In the genomic region with DNA sequence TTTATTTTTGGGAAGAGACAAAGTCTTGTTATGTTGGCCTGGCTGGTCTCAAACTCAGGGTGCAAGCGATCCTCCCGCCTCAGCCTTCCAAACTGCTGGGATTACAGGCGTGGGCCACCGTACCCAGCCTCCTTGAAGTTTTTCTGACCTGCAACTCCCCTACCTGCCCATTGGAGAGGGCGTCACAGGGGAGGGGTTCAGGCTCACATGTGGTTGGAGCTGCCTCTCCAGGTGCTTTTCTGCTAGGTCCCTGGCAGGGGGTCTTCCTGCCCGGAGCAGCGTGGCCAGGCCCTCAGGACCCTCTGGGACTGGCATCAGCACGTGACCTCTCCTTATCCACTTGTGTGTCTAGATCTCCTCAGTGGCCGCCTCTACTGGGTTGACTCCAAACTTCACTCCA, we compare ENCODE assay signal across 22 cellular contexts. TPM values are rescaled to one million over a fixed set of nuclear protein-coding genes. Genes with fewer than 3 reads are reported as not detected.
DNase-seq lines count a peak whose midpoint lies in the region; ATAC-seq and TF ChIP-seq lines count a peak whose summit lies in the region.
"Had no signal": no experiment of that assay in that cellular context is flagged by ENCODE, and none has a peak within 500 bp of the region (broad histone marks: within the 10 kb centered on the region; RNA-seq: fewer than 3 reads in every experiment).

No MANE protein-coding gene starts in this region.

- H3K27me3 ChIP-seq in H9 (ENCODE audit: insufficient read depth, low read length) = no peaks in the 10 kb centered on the region
- no peaks in the 10 kb centered on the region for H3K27me3 ChIP-seq in A673 (replicated peaks; ENCODE audit: insufficient read depth, low read depth, low read length, poor library complexity)
- H3K27me3 ChIP-seq: BLaER1 treated with 17β-estradiol and CSF1 and Interleukin-3, amounts not matched to agents 10 nM and 100 nM had no signal

- H3K36me3 ChIP-seq in A673 (ENCODE audit: insufficient read depth, low read length, poor library complexity, severe bottlenecking) = peaks cover 98% of the 10 kb centered on the region

- H3K4me3 ChIP-seq in A673 (ENCODE audit: low read depth, low read length, poor library complexity, severe bottlenecking) = no peak overlapping the region
- H3K4me3 ChIP-seq: BLaER1 treated with 17β-estradiol and CSF1 and Interleukin-3, amounts not matched to agents 10 nM and 100 nM had no signal

- no peak overlapping the region for H2BK20ac ChIP-seq in H9 (ENCODE audit: low read depth, low read length, poor library complexity, severe bottlenecking)

- BruUV-seq in A673 (replicated peaks; lab: Mats Ljungman, UMichigan) = no TSS peak

- no peak overlapping the region for H2AFZ ChIP-seq in H9 (ENCODE audit: low read length)

- H3K27me3 Mint-ChIP-seq in H9 (ENCODE audit: low read depth) = no peaks in the 10 kb centered on the region; the same call in 1 of the 2 replicates
- H3K27me3 Mint-ChIP-seq in WTC11 (ENCODE audit: low read depth) = no peaks in the 10 kb centered on the region
- peaks cover 10% of the 10 kb centered on the region for H3K27me3 Mint-ChIP-seq in endothelial cell (ENCODE audit: unreplicated experiment)
- no peaks in the 10 kb centered on the region for H3K27me3 Mint-ChIP-seq in osteocyte (ENCODE audit: unreplicated experiment)
- no peaks in the 10 kb centered on the region for H3K27me3 Mint-ChIP-seq in activated T-cell treated with anti-CD3 and anti-CD28 coated beads, Interleukin-2, amount 50 U/mL, for 24 hours
- H3K27me3 Mint-ChIP-seq: CD4-positive, alpha-beta memory T cell had no signal

- no CpG with 5 or more reads among the region's 9 CpGs for WGBS in H9 (ENCODE audit: extremely low coverage, insufficient read length, low lambda C conversion rate)

- H2AK5ac ChIP-seq in H9 (ENCODE audit: insufficient read length, low read length) = no peak overlapping the region

- H2BK5ac ChIP-seq in H9 (ENCODE audit: insufficient read length, low read length) = no peak overlapping the region

- H3K56ac ChIP-seq in H9 (ENCODE audit: insufficient read length, low read depth, low read length) = no peak overlapping the region

- no peak overlapping the region for H3K23ac ChIP-seq in H9 (ENCODE audit: insufficient read length, low read depth, low read length)

- H4K5ac ChIP-seq in H9 (ENCODE audit: insufficient read length, low read depth, low read length) = no peak overlapping the region

- H3K27ac Mint-ChIP-seq in H9 = peak overlapping the region; percentile 9 to 94 (median 91); a peak in 4 of 7 replicates
- peak overlapping the region; percentile 76; the same call in 1 of the 2 replicates for H3K27ac Mint-ChIP-seq in WTC11
- H3K27ac Mint-ChIP-seq in endothelial cell (ENCODE audit: unreplicated experiment) = peak overlapping the region; percentile 22
- H3K27ac Mint-ChIP-seq in osteocyte (ENCODE audit: unreplicated experiment) = peak overlapping the region; percentile 4
- H3K27ac Mint-ChIP-seq in activated T-cell treated with anti-CD3 and anti-CD28 coated beads, Interleukin-2, amount 50 U/mL, for 24 hours = no peak overlapping the region
- H3K27ac Mint-ChIP-seq: HFFc6 had no signal

- H3K9me3 Mint-ChIP-seq in H9 (no peaks in the 10 kb centered on the region), WTC11 (no peaks in the 10 kb centered on the region), endothelial cell (ENCODE audit: unreplicated experiment) (no peaks in the 10 kb centered on the region), osteocyte (ENCODE audit: unreplicated experiment) (no peaks in the 10 kb centered on the region)
- no peaks in the 10 kb centered on the region for H3K9me3 Mint-ChIP-seq in activated T-cell treated with anti-CD3 and anti-CD28 coated beads, Interleukin-2, amount 50 U/mL, for 24 hours
- H3K9me3 Mint-ChIP-seq: HFFc6 had no signal

- no peak overlapping the region for H3K9ac ChIP-seq in H9 (ENCODE audit: extremely low read depth, insufficient read length, low read length)
- H3K9ac ChIP-seq: BLaER1 treated with 17β-estradiol and CSF1 and Interleukin-3, amounts not matched to agents 10 nM and 100 nM had no signal

- H3K4me1 Mint-ChIP-seq in H9 (no peaks in the 10 kb centered on the region), WTC11 (no peaks in the 10 kb centered on the region), endothelial cell (ENCODE audit: unreplicated experiment) (no peaks in the 10 kb centered on the region), osteocyte (ENCODE audit: unreplicated experiment) (peaks cover 2% of the 10 kb centered on the region)
- H3K4me1 Mint-ChIP-seq in activated T-cell treated with anti-CD3 and anti-CD28 coated beads, Interleukin-2, amount 50 U/mL, for 24 hours (ENCODE audit: low read depth) = no peaks in the 10 kb centered on the region
- H3K4me1 Mint-ChIP-seq: CD4-positive, alpha-beta memory T cell had no signal

- DNase-seq in H9 = no peak
- DNase-seq in WTC11 (ENCODE audit: low spot score) = no peak
- DNase-seq in endothelial cell (ENCODE audit: low spot score) = no peak
- DNase-seq in osteocyte (ENCODE audit: extremely low spot score, unreplicated experiment) = no peak
- no peak for DNase-seq in GOT3 (lab: John Stamatoyannopoulos, UW)
- no peak for DNase-seq in activated T-cell treated with anti-CD3 and anti-CD28 coated beads, Interleukin-2, amount 50 U/mL, for 24 hours
- no peak for DNase-seq in A673 (ENCODE audit: low spot score)
- DNase-seq: ACHN; Caco-2; CD4-positive, alpha-beta memory T cell; DND-41; HFFc6; KG1; NCI-H1105; NCI-H146; NCI-H2029; NCI-H2227 treated with DMSO at 0.1 percent for 48 hours; NCI-H510A; NCI-H774; NK-92 treated with Interleukin-12 subunit alpha and Interleukin-12 subunit beta, amount 100 ng/mL, for 24 hours had no signal

- CTCF ChIA-PET in WTC11 (lab: Charles Lee) (interaction anchor here (0.5 to 1.5 kb wide), 2 partner anchors 10 to 119 kb away, joined by 5 to 6 read pairs; no protein-coding TSS in a partner anchor), A673 (lab: Charles Lee) (no interaction called here)

- H3K79me2 ChIP-seq in H9 (ENCODE audit: insufficient read depth, low read length) = no peaks in the 10 kb centered on the region

- H4K8ac ChIP-seq in H9 (replicated peaks; ENCODE audit: insufficient read length, low read depth, low read length) = no peak overlapping the region

- H3K23me2 ChIP-seq in H9 (ENCODE audit: insufficient read length, low read depth, low read length, poor library complexity, severe bottlenecking) = no peaks in the 10 kb centered on the region

- no peak overlapping the region for H3K4me2 ChIP-seq in H9 (ENCODE audit: insufficient read depth, insufficient read length, low read length)
- H3K4me2 ChIP-seq: BLaER1 treated with 17β-estradiol and CSF1 and Interleukin-3, amounts not matched to agents 10 nM and 100 nM had no signal

- H4K91ac ChIP-seq in H9 (ENCODE audit: insufficient read length, low read depth, low read length) = no peak overlapping the region

- no peak overlapping the region for H2BK15ac ChIP-seq in H9 (ENCODE audit: low read depth, low read length)

- H2BK120ac ChIP-seq in H9 (ENCODE audit: low read depth, low read length, poor library complexity, severe bottlenecking) = no peak overlapping the region

- no peak overlapping the region for H3K18ac ChIP-seq in H9 (ENCODE audit: insufficient read length, low read depth, low read length)

- H3K4me1 ChIP-seq in H9 (ENCODE audit: insufficient read depth, low read length) (no peaks in the 10 kb centered on the region), A673 (ENCODE audit: insufficient read depth, low read length, poor library complexity, severe bottlenecking) (no peaks in the 10 kb centered on the region)
- H3K4me1 ChIP-seq: BLaER1 treated with 17β-estradiol and CSF1 and Interleukin-3, amounts not matched to agents 10 nM and 100 nM; Caco-2 had no signal

- no peak for TF ChIP-seq CTCF in H9 (conservative IDR thresholded peaks at IDR 0.05)
- TF ChIP-seq CTCF in WTC11 (IDR thresholded peaks at IDR 0.05) = no peak
- TF ChIP-seq CTCF in endothelial cell (IDR thresholded peaks at IDR 0.05; ENCODE audit: unreplicated experiment) = no peak
- TF ChIP-seq CTCF in osteocyte (IDR thresholded peaks at IDR 0.05) = no peak
- TF ChIP-seq CTCF in A673 (conservative IDR thresholded peaks at IDR 0.05; ENCODE audit: low read depth, low read length) = no peak

- peak; percentile 43 for ATAC-seq in WTC11
- ATAC-seq: SK-N-SH treated with all-trans-retinoic acid at 6 μM for 48 hours had no signal

- H3K4ac ChIP-seq in H9 (ENCODE audit: low read depth, low read length) = no peak overlapping the region

- H3K4me3 Mint-ChIP-seq in H9 = no peak overlapping the region; a peak in 1 of 5 replicates
- no peak overlapping the region for H3K4me3 Mint-ChIP-seq in WTC11
- peak overlapping the region; percentile 71 for H3K4me3 Mint-ChIP-seq in endothelial cell (ENCODE audit: unreplicated experiment)
- no peak overlapping the region for H3K4me3 Mint-ChIP-seq in osteocyte (ENCODE audit: unreplicated experiment)
- H3K4me3 Mint-ChIP-seq in activated T-cell treated with anti-CD3 and anti-CD28 coated beads, Interleukin-2, amount 50 U/mL, for 24 hours = no peak overlapping the region
- H3K4me3 Mint-ChIP-seq: CD4-positive, alpha-beta memory T cell; HFFc6 had no signal

- intact Hi-C loops in A673 (cut with micrococcal nuclease; ENCODE audit: unreplicated experiment) = no loop called here

- peaks cover 72 to 96% (median 94%) of the 10 kb centered on the region in 3 experiments for H3K36me3 Mint-ChIP-seq in H9 (ENCODE audit: insufficient read depth in 1 of 3, low read depth in 3 of 3)
- peaks cover 87% of the 10 kb centered on the region for H3K36me3 Mint-ChIP-seq in WTC11
- H3K36me3 Mint-ChIP-seq in endothelial cell (ENCODE audit: low read depth, unreplicated experiment) = peaks cover 53% of the 10 kb centered on the region
- H3K36me3 Mint-ChIP-seq in osteocyte (ENCODE audit: unreplicated experiment) = peaks cover 56% of the 10 kb centered on the region
- peaks cover 93% of the 10 kb centered on the region for H3K36me3 Mint-ChIP-seq in activated T-cell treated with anti-CD3 and anti-CD28 coated beads, Interleukin-2, amount 50 U/mL, for 24 hours (ENCODE audit: low read depth)

- no peak overlapping the region for H2BK12ac ChIP-seq in H9 (ENCODE audit: insufficient read length, low read depth, low read length)

- no peaks in the 10 kb centered on the region for H3K79me1 ChIP-seq in H9 (ENCODE audit: insufficient read depth, low read depth, low read length, poor library complexity, severe bottlenecking)

- POLR2A ChIA-PET in WTC11 (lab: Charles Lee) = no interaction called here
- POLR2A ChIA-PET in A673 (lab: Charles Lee; ENCODE audit: low non-redundant PET) = no interaction called here

- no peak overlapping the region for H3K27ac ChIP-seq in H9 (ENCODE audit: insufficient read length, low read depth, low read length)
- H3K27ac ChIP-seq in A673 (ENCODE audit: low read depth, low read length, poor library complexity, severe bottlenecking) = no peak overlapping the region
- H3K27ac ChIP-seq: BLaER1 treated with 17β-estradiol and CSF1 and Interleukin-3, amounts not matched to agents 10 nM and 100 nM had no signal

- H3K14ac ChIP-seq in H9 (ENCODE audit: insufficient read depth, low read length) = no peak overlapping the region

- no peaks in the 10 kb centered on the region for H3K9me3 ChIP-seq in H9 (ENCODE audit: control insufficient read depth, low read depth, low read length)
- H3K9me3 ChIP-seq in A673 (ENCODE audit: low read depth, low read length, poor library complexity, severe bottlenecking) = no peaks in the 10 kb centered on the region
- H3K9me3 ChIP-seq: BLaER1 treated with 17β-estradiol and CSF1 and Interleukin-3, amounts not matched to agents 10 nM and 100 nM; Caco-2 had no signal

- peaks cover 5% of the 10 kb centered on the region for H4K20me1 ChIP-seq in H9 (ENCODE audit: control insufficient read depth, insufficient read depth, insufficient read length)

- no peak overlapping the region for H3T11ph ChIP-seq in H9 (ENCODE audit: low read length)

RNA-seq across cellular contexts. Expression of a gene that starts 27.2 kb away (rescaled TPM):
- total RNA-seq in H9 (2021) (81.3 and 92.7 TPM in 2 replicates), WTC11 (2021) (93.5 to 98.9 TPM (median 97.8 TPM) in 3 replicates), endothelial cell (ENCODE audit: unreplicated experiment) (158 TPM), osteocyte (75.4 and 96.9 TPM in 2 replicates), A673 (2021) (162 and 175 TPM in 2 replicates)

RNA-seq across cellular contexts. Expression of a gene that starts 39.1 kb away (rescaled TPM):
- total RNA-seq in H9 (2021) = 50.8 and 51.5 TPM in 2 replicates
- total RNA-seq in WTC11 (2021) = 52.0 to 62.2 TPM (median 58.3 TPM) in 3 replicates
- 17.0 TPM for total RNA-seq in endothelial cell (ENCODE audit: unreplicated experiment)
- total RNA-seq in osteocyte = 11.9 and 13.5 TPM in 2 replicates
- 97.6 and 107 TPM in 2 replicates for total RNA-seq in A673 (2021)
